In genomic region chr10:131700506-131700905, GRCh38 we compare ENCODE assay signal across 22 cellular contexts.
A peak's percentile ranks its signal among the peaks of the same experiment; 100 is the strongest.
DNase-seq lines count a peak whose midpoint lies in the region; ATAC-seq and TF ChIP-seq lines count a peak whose summit lies in the region.
"Had no signal": no experiment of that assay in that cellular context is flagged by ENCODE, and none has a peak within 500 bp of the region (broad histone marks: within the 10 kb centered on the region; RNA-seq: fewer than 3 reads in every experiment).

No MANE protein-coding gene starts in this region.

- CTCF ChIA-PET in activated CD8-positive, alpha-beta memory T cell treated with anti-CD3 and anti-CD28 coated beads, Interleukin-2, amount 10 ng/mL, durations not matched to agents 7 days and 5 days (lab: Charles Lee), result no interaction called here

- no peak overlapping the region for H3K27ac Mint-ChIP-seq in CD14-positive monocyte
- no peak overlapping the region for H3K27ac Mint-ChIP-seq in activated CD8-positive, alpha-beta memory T cell treated with anti-CD3 and anti-CD28 coated beads, Interleukin-2, amount 10 ng/mL, durations not matched to agents 7 days and 5 days
- H3K27ac Mint-ChIP-seq: CD8-positive, alpha-beta T cell had no signal

- no peak overlapping the region for H3K27ac ChIP-seq in spleen
- H3K27ac ChIP-seq: BLaER1 treated with 17β-estradiol and CSF1 and Interleukin-3, amounts not matched to agents 10 nM and 100 nM; KMS-11; SJCRH30 had no signal

- H3K9me3 ChIP-seq in spleen, result no peaks in the 10 kb centered on the region
- H3K9me3 ChIP-seq: BLaER1 treated with 17β-estradiol and CSF1 and Interleukin-3, amounts not matched to agents 10 nM and 100 nM; SJCRH30 had no signal

- peaks cover 0 to 56% (median 0%) of the 10 kb centered on the region in 7 donors for H3K27me3 ChIP-seq in spleen (replicated peaks in 1 of 7)
- H3K27me3 ChIP-seq: SJCRH30 had no signal

- DNase-seq in CD14-positive monocyte (ENCODE audit: low spot score) (peak; percentile 27), islet precursor cell (peak; percentile 38), spleen (peak; percentile 64), NCI-H82 treated with DMSO at 0.1 percent for 48 hours (lab: John Stamatoyannopoulos, UW; ENCODE audit: unreplicated experiment) (no peak), SHP77 treated with DMSO at 0.1 percent for 48 hours (lab: John Stamatoyannopoulos, UW) (no peak)
- peak; percentile 23 for DNase-seq in activated CD8-positive, alpha-beta memory T cell treated with anti-CD3 and anti-CD28 coated beads, Interleukin-2, amount 10 ng/mL, durations not matched to agents 7 days and 5 days
- DNase-seq: ACHN, DMS153, HCEC 1CT, IMR-90, NCI-H1105 treated with DMSO at 0.1 percent for 48 hours, NCI-H2029 treated with DMSO at 0.1 percent for 48 hours, NCI-H226, NCI-H524, NCI-H774, SJCRH30 had no signal

- no peak for TF ChIP-seq POLR2A in spleen (IDR thresholded peaks at IDR 0.05)

- H3K4me1 Mint-ChIP-seq in CD14-positive monocyte, result no peaks in the 10 kb centered on the region
- no peaks in the 10 kb centered on the region for H3K4me1 Mint-ChIP-seq in activated CD8-positive, alpha-beta memory T cell treated with anti-CD3 and anti-CD28 coated beads, Interleukin-2, amount 10 ng/mL, durations not matched to agents 7 days and 5 days

- no peak overlapping the region for H3K4me3 ChIP-seq in spleen
- H3K4me3 ChIP-seq: BLaER1 treated with 17β-estradiol and CSF1 and Interleukin-3, amounts not matched to agents 10 nM and 100 nM; GM23338; SJCRH30 had no signal

- intact Hi-C loops in CD14-positive monocyte (cut with micrococcal nuclease) (no loop called here), spleen (cut with DNase I; ENCODE audit: low total_unique reads) (no loop called here)

- TF ChIP-seq CTCF in CD14-positive monocyte (IDR thresholded peaks at IDR 0.05) (no peak), spleen (IDR thresholded peaks at IDR 0.05 in 8 of 11, conservative IDR thresholded peaks at IDR 0.05 in 3 of 11) (no peak)

- peaks cover 0 to 3% (median 0%) of the 10 kb centered on the region in 7 donors for H3K9me3 Mint-ChIP-seq in CD14-positive monocyte
- H3K9me3 Mint-ChIP-seq in activated CD8-positive, alpha-beta memory T cell treated with anti-CD3 and anti-CD28 coated beads, Interleukin-2, amount 10 ng/mL, durations not matched to agents 7 days and 5 days (ENCODE audit: low read depth), result no peaks in the 10 kb centered on the region
- H3K9me3 Mint-ChIP-seq: CD8-positive, alpha-beta T cell had no signal

- no peak overlapping the region for H3K4me3 Mint-ChIP-seq in CD14-positive monocyte
- no peak overlapping the region for H3K4me3 Mint-ChIP-seq in activated CD8-positive, alpha-beta memory T cell treated with anti-CD3 and anti-CD28 coated beads, Interleukin-2, amount 10 ng/mL, durations not matched to agents 7 days and 5 days
- H3K4me3 Mint-ChIP-seq: CD8-positive, alpha-beta T cell; GM23338 had no signal

- WGBS in spleen, 5 donors, result 70 to 92% (median 79%) methylated on average over 8 to 10 of the region's 10 CpGs

- no peaks in the 10 kb centered on the region for H3K36me3 Mint-ChIP-seq in CD14-positive monocyte
- H3K36me3 Mint-ChIP-seq in activated CD8-positive, alpha-beta memory T cell treated with anti-CD3 and anti-CD28 coated beads, Interleukin-2, amount 10 ng/mL, durations not matched to agents 7 days and 5 days, result no peaks in the 10 kb centered on the region
- H3K36me3 Mint-ChIP-seq: CD8-positive, alpha-beta T cell had no signal

- no peaks in the 10 kb centered on the region for H3K36me3 ChIP-seq in spleen
- H3K36me3 ChIP-seq: BLaER1 treated with 17β-estradiol and CSF1 and Interleukin-3, amounts not matched to agents 10 nM and 100 nM; SJCRH30 had no signal

- no peak for ATAC-seq in activated CD8-positive, alpha-beta memory T cell treated with anti-CD3 and anti-CD28 coated beads, Interleukin-2, amount 10 ng/mL, durations not matched to agents 7 days and 5 days
- ATAC-seq in SK-N-SH treated with all-trans-retinoic acid at 6 μM for 48 hours, result no peak
- ATAC-seq: CD8-positive, alpha-beta T cell; GM23338; Panc1 had no signal

- H3K4me1 ChIP-seq in spleen, result no peaks in the 10 kb centered on the region
- H3K4me1 ChIP-seq: SJCRH30 had no signal

- peaks cover 3 to 6% (median 5%) of the 10 kb centered on the region in 3 donors for H3K27me3 Mint-ChIP-seq in CD14-positive monocyte (ENCODE audit: low read depth in 3 of 3)
- H3K27me3 Mint-ChIP-seq in activated CD8-positive, alpha-beta memory T cell treated with anti-CD3 and anti-CD28 coated beads, Interleukin-2, amount 10 ng/mL, durations not matched to agents 7 days and 5 days, result no peaks in the 10 kb centered on the region

TF ChIP-seq in SK-N-SH treated with all-trans-retinoic acid at 6 μM for 48 hours, 23 proteins besides CTCF, POLR2A, EP300 and RAD21:
- no peak for TF ChIP-seq ARNTL (CRISPR knock-in tag; IDR thresholded peaks at IDR 0.05; ENCODE audit: borderline replicate concordance, low read depth)
- no peak for TF ChIP-seq ZFP3 (CRISPR knock-in tag; IDR thresholded peaks at IDR 0.05)
- TF ChIP-seq ISL1 (CRISPR knock-in tag; IDR thresholded peaks at IDR 0.05), result no peak
- TF ChIP-seq TSHZ2 (CRISPR knock-in tag; IDR thresholded peaks at IDR 0.05), result no peak
- no peak for TF ChIP-seq BACH2 (CRISPR knock-in tag; IDR thresholded peaks at IDR 0.05; ENCODE audit: borderline replicate concordance)
- no peak for TF ChIP-seq CSRNP3 (CRISPR knock-in tag; IDR thresholded peaks at IDR 0.05)
- no peak for TF ChIP-seq GLIS3 (CRISPR knock-in tag; IDR thresholded peaks at IDR 0.05)
- TF ChIP-seq OSR1 (CRISPR knock-in tag; IDR thresholded peaks at IDR 0.05), result no peak
- no peak for TF ChIP-seq ZNF8 (CRISPR knock-in tag; IDR thresholded peaks at IDR 0.05)
- no peak for TF ChIP-seq CSDC2 (CRISPR knock-in tag; IDR thresholded peaks at IDR 0.05)
- no peak for TF ChIP-seq ZFP30 (CRISPR knock-in tag; IDR thresholded peaks at IDR 0.05)
- no peak for TF ChIP-seq PPARA (CRISPR knock-in tag; IDR thresholded peaks at IDR 0.05; ENCODE audit: borderline replicate concordance)
- TF ChIP-seq ZNF565 (CRISPR knock-in tag; conservative IDR thresholded peaks at IDR 0.05; ENCODE audit: low read depth), result no peak
TF ChIP-seq in SK-N-SH treated with all-trans-retinoic acid at 6 μM for 48 hours: peak in this region for 0.

Comparison
In these comparisons a context has a peak if more than half of its experiments do, and no peak if none do; other contexts are left out.
1. DNase-seq: peak in CD14-positive monocyte (single experiment), activated CD8-positive, alpha-beta memory T cell treated with anti-CD3 and anti-CD28 coated beads, Interleukin-2, amount 10 ng/mL, durations not matched to agents 7 days and 5 days (single experiment), islet precursor cell (single experiment) and spleen (single experiment); none in NCI-H82 treated with DMSO at 0.1 percent for 48 hours (single experiment) and SHP77 treated with DMSO at 0.1 percent for 48 hours (single experiment).